In genomic region chr10:102229810-102230263, GRCh38 we compare ENCODE assay signal across 1 cellular context.
TF ChIP-seq lines count a peak whose summit lies in the region.

No MANE protein-coding gene starts in this region.

TF ChIP-seq in SK-N-SH, 30 proteins besides CTCF, POLR2A, EP300 and RAD21 (continued from another document):
- peak; percentile 36; the same call in 1 of the 2 replicates for TF ChIP-seq MAX (IDR thresholded peaks at IDR 0.05; ENCODE audit: low read depth)
- TF ChIP-seq RXRA (IDR thresholded peaks at IDR 0.05; ENCODE audit: borderline replicate concordance, low read depth): no peak
- TF ChIP-seq RCOR1 (IDR thresholded peaks at IDR 0.05; ENCODE audit: low read length): 0 out of 2 replicates have a peak, but pooled peaks have one; percentile 36
- TF ChIP-seq CHD2 (IDR thresholded peaks at IDR 0.05; ENCODE audit: low read length, partially characterized antibody): peak; percentile 16
- no peak for TF ChIP-seq REST (IDR thresholded peaks at IDR 0.05; ENCODE audit: low read depth, low read length)
- TF ChIP-seq MXI1 (IDR thresholded peaks at IDR 0.05; ENCODE audit: low read depth, low read length): no peak; the same call in 1 of the 2 replicates
- TF ChIP-seq RFX5 (IDR thresholded peaks at IDR 0.05; ENCODE audit: low read length): no peak
- TF ChIP-seq FOXM1 (IDR thresholded peaks at IDR 0.05; ENCODE audit: low read depth): 0 out of 2 replicates have a peak, but pooled peaks have one; percentile 15
- peak; percentile 96 for TF ChIP-seq SMC3 (IDR thresholded peaks at IDR 0.05; ENCODE audit: low read depth, low read length)
